ENCODE assay signal across 34 cellular contexts in genomic region chr20:22679197-22679596, GRCh38.
"Had no signal": no experiment of that assay in that cellular context is flagged by ENCODE, and none has a peak within 500 bp of the region (broad histone marks: within the 10 kb centered on the region; RNA-seq: fewer than 3 reads in every experiment).

No MANE protein-coding gene starts in this region.

- H3K27me3 Mint-ChIP-seq: activated CD4-positive, alpha-beta memory T cell treated with anti-CD3 and anti-CD28 coated beads for 36 hours; activated CD4-positive, alpha-beta T cell treated with anti-CD3 and anti-CD28 coated beads, Interleukin-2, amount 10 ng/mL, durations not matched to agents 24 days and 14 days; activated CD8-positive, alpha-beta memory T cell treated with anti-CD3 and anti-CD28 coated beads, Interleukin-2, amount 10 ng/mL, durations not matched to agents 7 days and 5 days; activated naive CD4-positive, alpha-beta T cell treated with anti-CD3 and anti-CD28 coated beads, Interleukin-2, amount 50 U/mL, for 24 hours; activated naive CD8-positive, alpha-beta T cell treated with anti-CD3 and anti-CD28 coated beads for 36 hours; activated naive CD8-positive, alpha-beta T cell treated with anti-CD3 and anti-CD28 coated beads, Interleukin-2, amount 50 U/mL, for 24 hours; effector memory CD8-positive, alpha-beta T cell had no signal

- H3K4me3 Mint-ChIP-seq: activated CD4-positive, alpha-beta memory T cell treated with anti-CD3 and anti-CD28 coated beads for 36 hours; activated CD4-positive, alpha-beta T cell treated with anti-CD3 and anti-CD28 coated beads for 36 hours; activated CD4-positive, alpha-beta T cell treated with anti-CD3 and anti-CD28 coated beads, Interleukin-2, amount 10 ng/mL, durations not matched to agents 24 days and 14 days; activated CD8-positive, alpha-beta memory T cell treated with anti-CD3 and anti-CD28 coated beads, Interleukin-2, amount 10 ng/mL, durations not matched to agents 7 days and 5 days; activated CD8-positive, alpha-beta T cell treated with anti-CD3 and anti-CD28 coated beads, Interleukin-2, amount 10 ng/mL, durations not matched to agents 7 days and 5 days; activated naive CD4-positive, alpha-beta T cell treated with anti-CD3 and anti-CD28 coated beads for 36 hours; activated naive CD4-positive, alpha-beta T cell treated with anti-CD3 and anti-CD28 coated beads, Interleukin-2, amount 50 U/mL, for 24 hours; activated naive CD8-positive, alpha-beta T cell treated with anti-CD3 and anti-CD28 coated beads for 36 hours; activated naive CD8-positive, alpha-beta T cell treated with anti-CD3 and anti-CD28 coated beads, Interleukin-2, amount 50 U/mL, for 24 hours; activated T-helper 1 cell treated with anti-CD3 and anti-CD28 coated beads, Interleukin-12 subunit alpha, Interleukin-12 subunit beta, Interleukin-2, Interleukin-4 antibody, amounts not matched to agents 30 ng/mL and 10 ng/mL and 1 ng/mL, durations not matched to agents 14 hours and 24 hours and 36 hours; effector memory CD8-positive, alpha-beta T cell had no signal

- H3K9me3 ChIP-seq: adrenal gland had no signal

- FAIRE-seq: colon, endometrium, endothelial cell of umbilical vein had no signal

- H3K4me3 ChIP-seq: adrenal gland, body of pancreas, esophagus squamous epithelium, gastroesophageal sphincter had no signal

- H3K27ac Mint-ChIP-seq: activated CD4-positive, alpha-beta memory T cell treated with anti-CD3 and anti-CD28 coated beads for 36 hours; activated CD4-positive, alpha-beta T cell treated with anti-CD3 and anti-CD28 coated beads for 36 hours; activated CD4-positive, alpha-beta T cell treated with anti-CD3 and anti-CD28 coated beads, Interleukin-2, amount 10 ng/mL, durations not matched to agents 24 days and 14 days; activated CD8-positive, alpha-beta memory T cell treated with anti-CD3 and anti-CD28 coated beads, Interleukin-2, amount 10 ng/mL, durations not matched to agents 7 days and 5 days; activated CD8-positive, alpha-beta T cell treated with anti-CD3 and anti-CD28 coated beads, Interleukin-2, amount 10 ng/mL, durations not matched to agents 7 days and 5 days; activated naive CD4-positive, alpha-beta T cell treated with anti-CD3 and anti-CD28 coated beads for 36 hours; activated naive CD4-positive, alpha-beta T cell treated with anti-CD3 and anti-CD28 coated beads, Interleukin-2, amount 50 U/mL, for 24 hours; activated naive CD8-positive, alpha-beta T cell treated with anti-CD3 and anti-CD28 coated beads for 36 hours; activated naive CD8-positive, alpha-beta T cell treated with anti-CD3 and anti-CD28 coated beads, Interleukin-2, amount 50 U/mL, for 24 hours; activated T-helper 1 cell treated with anti-CD3 and anti-CD28 coated beads, Interleukin-12 subunit alpha, Interleukin-12 subunit beta, Interleukin-2, Interleukin-4 antibody, amounts not matched to agents 30 ng/mL and 10 ng/mL and 1 ng/mL, durations not matched to agents 14 hours and 24 hours and 36 hours; activated T-helper 2 cell treated with anti-CD3 and anti-CD28 coated beads, Interferon-gamma antibody, Interleukin-2, Interleukin-4, amounts not matched to agents 10 μg/mL and 5 μg/mL and 100 μg/mL, durations not matched to agents 14 hours and 24 hours and 36 hours; effector memory CD8-positive, alpha-beta T cell had no signal

- ATAC-seq: activated CD4-positive, alpha-beta T cell treated with anti-CD3 and anti-CD28 coated beads for 36 hours; activated CD8-positive, alpha-beta memory T cell treated with anti-CD3 and anti-CD28 coated beads, Interleukin-2, amount 10 ng/mL, durations not matched to agents 7 days and 5 days; activated CD8-positive, alpha-beta T cell treated with anti-CD3 and anti-CD28 coated beads, Interleukin-2, amount 10 ng/mL, durations not matched to agents 7 days and 5 days; activated naive CD8-positive, alpha-beta T cell treated with anti-CD3 and anti-CD28 coated beads, Interleukin-2, amount 50 U/mL, for 24 hours; body of pancreas; effector memory CD8-positive, alpha-beta T cell; gastroesophageal sphincter had no signal

- H3K27me3 ChIP-seq: adrenal gland, body of pancreas had no signal

- H3K36me3 ChIP-seq: adrenal gland, esophagus squamous epithelium, gastroesophageal sphincter had no signal

- H3K36me3 Mint-ChIP-seq: activated CD4-positive, alpha-beta memory T cell treated with anti-CD3 and anti-CD28 coated beads for 36 hours; activated CD8-positive, alpha-beta memory T cell treated with anti-CD3 and anti-CD28 coated beads, Interleukin-2, amount 10 ng/mL, durations not matched to agents 7 days and 5 days; activated naive CD4-positive, alpha-beta T cell treated with anti-CD3 and anti-CD28 coated beads, Interleukin-2, amount 50 U/mL, for 24 hours; activated naive CD8-positive, alpha-beta T cell treated with anti-CD3 and anti-CD28 coated beads for 36 hours had no signal

- DNase-seq: activated CD4-positive, alpha-beta memory T cell treated with anti-CD3 and anti-CD28 coated beads for 36 hours; activated CD4-positive, alpha-beta T cell treated with anti-CD3 and anti-CD28 coated beads for 36 hours; activated CD4-positive, alpha-beta T cell treated with anti-CD3 and anti-CD28 coated beads, Interleukin-2, amount 10 ng/mL, durations not matched to agents 24 days and 14 days; activated CD4-positive, CD25-positive, alpha-beta regulatory T cell; activated CD4-positive, CD25-positive, alpha-beta regulatory T cell treated with anti-CD3 and anti-CD28 coated beads, Interleukin-2, amount 50 U/mL, for 72 hours; activated CD8-positive, alpha-beta memory T cell treated with anti-CD3 and anti-CD28 coated beads, Interleukin-2, amount 10 ng/mL, durations not matched to agents 7 days and 5 days; activated CD8-positive, alpha-beta memory T cell treated with anti-CD3 and anti-CD28 coated beads, Interleukin-2, amount 50 U/mL, for 4 hours; activated CD8-positive, alpha-beta T cell treated with anti-CD3 and anti-CD28 coated beads, Interleukin-2, amount 10 ng/mL, durations not matched to agents 7 days and 5 days; activated effector memory CD4-positive, alpha-beta T cell treated with anti-CD3 and anti-CD28 coated beads, Interleukin-2, amount 50 U/mL, for 16 hours; activated naive CD4-positive, alpha-beta T cell treated with anti-CD3 and anti-CD28 coated beads for 36 hours; activated naive CD8-positive, alpha-beta T cell treated with anti-CD3 and anti-CD28 coated beads for 36 hours; activated naive CD8-positive, alpha-beta T cell treated with anti-CD3 and anti-CD28 coated beads, Interleukin-2, amount 50 U/mL, for 24 hours; activated T-cell treated with anti-CD3 and anti-CD28 coated beads, Interleukin-2, amount 50 U/mL, for 1 hour; activated T-cell treated with anti-CD3 and anti-CD28 coated beads, Interleukin-2, amount 50 U/mL, for 48 hours; adrenal gland; amygdala; aorta; body of pancreas; caudate nucleus; cortex of kidney; dermis blood vessel endothelial cell; effector CD4-positive, alpha-beta T cell; effector memory CD8-positive, alpha-beta T cell; esophagus squamous epithelium; foreskin melanocyte; T-helper 2 cell had no signal

- H3K4me1 ChIP-seq: adrenal gland, esophagus squamous epithelium had no signal

- H3K27ac ChIP-seq: adrenal gland, epithelial cell of prostate, esophagus squamous epithelium, gastroesophageal sphincter had no signal

- H3K9me3 Mint-ChIP-seq: activated CD4-positive, alpha-beta T cell treated with anti-CD3 and anti-CD28 coated beads, Interleukin-2, amount 10 ng/mL, durations not matched to agents 24 days and 14 days; activated naive CD4-positive, alpha-beta T cell treated with anti-CD3 and anti-CD28 coated beads, Interleukin-2, amount 50 U/mL, for 24 hours; activated naive CD8-positive, alpha-beta T cell treated with anti-CD3 and anti-CD28 coated beads for 36 hours had no signal

- H3K4me1 Mint-ChIP-seq: activated CD4-positive, alpha-beta T cell treated with anti-CD3 and anti-CD28 coated beads for 36 hours; activated CD4-positive, alpha-beta T cell treated with anti-CD3 and anti-CD28 coated beads, Interleukin-2, amount 10 ng/mL, durations not matched to agents 24 days and 14 days; activated CD8-positive, alpha-beta memory T cell treated with anti-CD3 and anti-CD28 coated beads, Interleukin-2, amount 10 ng/mL, durations not matched to agents 7 days and 5 days; activated naive CD4-positive, alpha-beta T cell treated with anti-CD3 and anti-CD28 coated beads, Interleukin-2, amount 50 U/mL, for 24 hours; activated naive CD8-positive, alpha-beta T cell treated with anti-CD3 and anti-CD28 coated beads for 36 hours; activated naive CD8-positive, alpha-beta T cell treated with anti-CD3 and anti-CD28 coated beads, Interleukin-2, amount 50 U/mL, for 24 hours had no signal
